ENCODE assay signal across 19 cellular contexts in the genomic region with DNA sequence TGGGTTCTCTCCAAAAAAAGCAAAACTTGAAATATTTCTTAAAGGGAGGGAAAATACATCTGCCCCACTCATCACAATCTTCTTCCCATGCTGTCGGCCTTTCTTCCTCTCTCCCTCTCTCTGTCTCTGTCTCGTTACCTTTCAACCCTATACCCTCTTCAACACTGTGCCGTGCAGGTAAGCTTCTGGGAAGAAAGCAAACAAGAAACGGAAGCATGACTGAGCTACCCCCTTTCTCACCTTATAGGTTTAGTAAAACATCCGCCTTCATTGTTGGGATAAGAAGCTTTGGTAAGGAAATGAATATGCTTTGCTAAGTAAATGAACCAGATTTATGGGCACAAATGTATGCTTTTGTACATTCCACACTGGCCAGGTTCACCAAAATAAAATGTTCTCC.
"Had no signal": no experiment of that assay in that cellular context is flagged by ENCODE, and none has a peak within 500 bp of the region (broad histone marks: within the 10 kb centered on the region; RNA-seq: fewer than 3 reads in every experiment).

No MANE protein-coding gene starts in this region.

- H3K27ac Mint-ChIP-seq: activated T-cell treated with anti-CD3 and anti-CD28 coated beads, Interleukin-2, amount 50 U/mL, for 72 hours; effector memory CD8-positive, alpha-beta T cell; naive thymus-derived CD4-positive, alpha-beta T cell; stimulated activated memory B cell treated with anti-CD40 and anti-IgM and Interleukin-4, amounts not matched to agents 10 μg/mL and 1 μg/mL and 100 μg/mL, for 72 hours; T-cell had no signal

- H3K27ac ChIP-seq: foreskin keratinocyte, left lung, ovary, sigmoid colon, thoracic aorta, upper lobe of left lung had no signal

- H3K4me3 Mint-ChIP-seq: activated T-cell treated with anti-CD3 and anti-CD28 coated beads, Interleukin-2, amount 50 U/mL, for 72 hours; effector memory CD8-positive, alpha-beta T cell; naive thymus-derived CD4-positive, alpha-beta T cell; stimulated activated memory B cell treated with anti-CD40 and anti-IgM and Interleukin-4, amounts not matched to agents 10 μg/mL and 1 μg/mL and 100 μg/mL, for 72 hours; T-cell had no signal

- DNase-seq: activated CD4-positive, alpha-beta T cell treated with anti-CD3 and anti-CD28 coated beads, Interleukin-2, amount 50 U/mL, for 1 hour; activated CD4-positive, CD25-positive, alpha-beta regulatory T cell treated with anti-CD3 and anti-CD28 coated beads, Interleukin-2, amount 50 U/mL, for 72 hours; activated CD8-positive, alpha-beta memory T cell treated with anti-CD3 and anti-CD28 coated beads, Interleukin-2, amount 50 U/mL, for 48 hours; activated effector memory CD4-positive, alpha-beta T cell treated with anti-CD3 and anti-CD28 coated beads, Interleukin-2, amount 50 U/mL, for 16 hours; activated naive CD4-positive, alpha-beta T cell treated with anti-CD3 and anti-CD28 coated beads, Interleukin-2, amount 50 U/mL, for 16 hours; activated T-cell treated with anti-CD3 and anti-CD28 coated beads, Interleukin-2, amount 50 U/mL, for 72 hours; effector memory CD8-positive, alpha-beta T cell; foreskin keratinocyte; hypothalamus; islet precursor cell; left lung; naive thymus-derived CD4-positive, alpha-beta T cell; sigmoid colon; stimulated activated CD4-positive, alpha-beta T cell treated with anti-CD3 and anti-CD28 coated beads, Interleukin-4, amount 100 ng/mL, for 4 hours; T-cell; upper lobe of left lung had no signal

- H3K4me1 ChIP-seq: foreskin keratinocyte, left lung, sigmoid colon, upper lobe of left lung had no signal

- H3K9me3 Mint-ChIP-seq: activated T-cell treated with anti-CD3 and anti-CD28 coated beads, Interleukin-2, amount 50 U/mL, for 72 hours; effector memory CD8-positive, alpha-beta T cell; naive thymus-derived CD4-positive, alpha-beta T cell; stimulated activated memory B cell treated with anti-CD40 and anti-IgM and Interleukin-4, amounts not matched to agents 10 μg/mL and 1 μg/mL and 100 μg/mL, for 72 hours; T-cell had no signal

- H3K36me3 Mint-ChIP-seq: naive thymus-derived CD4-positive, alpha-beta T cell; stimulated activated memory B cell treated with anti-CD40 and anti-IgM and Interleukin-4, amounts not matched to agents 10 μg/mL and 1 μg/mL and 100 μg/mL, for 72 hours; T-cell had no signal

- H3K36me3 ChIP-seq: left lung, ovary, sigmoid colon, thoracic aorta, upper lobe of left lung had no signal

- H3K9me3 ChIP-seq: left lung, ovary, sigmoid colon, thoracic aorta, upper lobe of left lung had no signal

- H3K4me3 ChIP-seq: left lung, ovary, sigmoid colon, thoracic aorta, upper lobe of left lung had no signal

- H3K27me3 ChIP-seq: ovary, sigmoid colon, upper lobe of left lung had no signal

- H3K4me1 Mint-ChIP-seq: naive thymus-derived CD4-positive, alpha-beta T cell; stimulated activated memory B cell treated with anti-CD40 and anti-IgM and Interleukin-4, amounts not matched to agents 10 μg/mL and 1 μg/mL and 100 μg/mL, for 72 hours; T-cell had no signal
